In genomic region chr2:23430263-23430662, GRCh38 we compare ENCODE assay signal across 14 cellular contexts. TPM values are rescaled to one million over a fixed set of nuclear protein-coding genes. Genes with fewer than 3 reads are reported as not detected.
DNase-seq lines count a peak whose midpoint lies in the region; ATAC-seq and TF ChIP-seq lines count a peak whose summit lies in the region.
"Had no signal": no experiment of that assay in that cellular context is flagged by ENCODE, and none has a peak within 500 bp of the region (broad histone marks: within the 10 kb centered on the region; RNA-seq: fewer than 3 reads in every experiment).

No MANE protein-coding gene starts in this region.

- H4K8ac ChIP-seq in mesenchymal stem cell (ENCODE audit: low read length) = peak overlapping the region; percentile 62

- no peak overlapping the region for H3K23ac ChIP-seq in mesenchymal stem cell (ENCODE audit: low read length in 2 of 2)

- TF ChIP-seq CTCF in chondrocyte (IDR thresholded peaks at IDR 0.05) = no peak

- H3K4me1 Mint-ChIP-seq in chondrocyte (ENCODE audit: low read depth) = peaks cover 41% of the 10 kb centered on the region
- peaks cover 0 to 5% (median 4%) of the 10 kb centered on the region in 7 donors for H3K4me1 Mint-ChIP-seq in naive thymus-derived CD4-positive, alpha-beta T cell

- H3K79me1 ChIP-seq in mesenchymal stem cell (replicated peaks; ENCODE audit: low read length, poor library complexity, severe bottlenecking) = peaks cover 22% of the 10 kb centered on the region

- H2BK12ac ChIP-seq in mesenchymal stem cell (ENCODE audit: low read length in 2 of 2) = peak overlapping the region in 1 of 2 experiments; percentile 80

- H3K18ac ChIP-seq in mesenchymal stem cell (ENCODE audit: low read depth in 1 of 2, low read length in 2 of 2) = peak overlapping the region in 1 of 2 experiments; percentile 76

- H2BK5ac ChIP-seq in mesenchymal stem cell (ENCODE audit: low read depth, low read length, poor library complexity, severe bottlenecking) = no peak overlapping the region

- no peak overlapping the region for H2AK5ac ChIP-seq in mesenchymal stem cell (ENCODE audit: low read length, severe bottlenecking)

- no peaks in the 10 kb centered on the region for H3K9me3 Mint-ChIP-seq in chondrocyte (ENCODE audit: low read depth)
- no peaks in the 10 kb centered on the region for H3K9me3 Mint-ChIP-seq in naive thymus-derived CD4-positive, alpha-beta T cell
- H3K9me3 Mint-ChIP-seq: activated CD4-positive, alpha-beta T cell treated with anti-CD3 and anti-CD28 coated beads, Interleukin-2, amount 10 ng/mL, durations not matched to agents 24 days and 14 days; T-helper 1 cell treated with Interleukin-12 subunit alpha and Interleukin-12 subunit beta and Interleukin-4 antibody, amounts not matched to agents 30 μg/mL and 1 μg/mL, for 36 hours had no signal

- no peak overlapping the region for H2BK120ac ChIP-seq in mesenchymal stem cell (ENCODE audit: low read depth, low read length)

- H3K4ac ChIP-seq in mesenchymal stem cell (ENCODE audit: low read depth in 1 of 2, low read length in 2 of 2) = peak overlapping the region in 1 of 2 experiments; percentile 76

- H4K91ac ChIP-seq in mesenchymal stem cell (ENCODE audit: low read length) = no peak overlapping the region

- no peaks in the 10 kb centered on the region for H3K27me3 ChIP-seq in mesenchymal stem cell (ENCODE audit: control insufficient read depth in 1 of 2, insufficient read depth in 1 of 2, low read length in 2 of 2)
- no peaks in the 10 kb centered on the region for H3K27me3 ChIP-seq in naive thymus-derived CD4-positive, alpha-beta T cell (ENCODE audit: control insufficient read depth in 2 of 2, insufficient read depth in 2 of 2, low read length in 2 of 2)
- H3K27me3 ChIP-seq: right lobe of liver had no signal

- CTCF ChIA-PET in naive thymus-derived CD4-positive, alpha-beta T cell (lab: Charles Lee) = no interaction called here

- H3K14ac ChIP-seq in mesenchymal stem cell (ENCODE audit: low read length in 2 of 2) = peak overlapping the region in 1 of 2 experiments; percentile 53

- no peaks in the 10 kb centered on the region for H3K27me3 Mint-ChIP-seq in chondrocyte (ENCODE audit: low read depth)
- peaks cover 0 to 11% (median 8%) of the 10 kb centered on the region in 5 donors for H3K27me3 Mint-ChIP-seq in naive thymus-derived CD4-positive, alpha-beta T cell

- no peak overlapping the region for H3K4me2 ChIP-seq in mesenchymal stem cell (ENCODE audit: low read length, poor library complexity, severe bottlenecking)

- H3K36me3 ChIP-seq in mesenchymal stem cell (ENCODE audit: control insufficient read depth in 1 of 2, insufficient read depth in 2 of 2, low read depth in 1 of 2, low read length in 2 of 2) = peaks cover 0 to 12% of the 10 kb centered on the region in 2 experiments
- no peaks in the 10 kb centered on the region for H3K36me3 ChIP-seq in naive thymus-derived CD4-positive, alpha-beta T cell (ENCODE audit: control insufficient read depth in 2 of 3, insufficient read depth in 3 of 3, low read length in 3 of 3)
- H3K36me3 ChIP-seq: right lobe of liver, thoracic aorta had no signal

- no peak overlapping the region for H3K4me3 Mint-ChIP-seq in chondrocyte (ENCODE audit: unreplicated experiment)
- no peak overlapping the region for H3K4me3 Mint-ChIP-seq in naive thymus-derived CD4-positive, alpha-beta T cell
- H3K4me3 Mint-ChIP-seq: activated CD4-positive, alpha-beta T cell treated with anti-CD3 and anti-CD28 coated beads, Interleukin-2, amount 10 ng/mL, durations not matched to agents 24 days and 14 days; naive B cell; T-helper 1 cell treated with Interleukin-12 subunit alpha and Interleukin-12 subunit beta and Interleukin-4 antibody, amounts not matched to agents 30 μg/mL and 1 μg/mL, for 36 hours had no signal

- peaks cover 26% of the 10 kb centered on the region for H3K4me1 ChIP-seq in mesenchymal stem cell (ENCODE audit: control insufficient read depth, insufficient read depth, low read depth, low read length)
- no peaks in the 10 kb centered on the region for H3K4me1 ChIP-seq in naive thymus-derived CD4-positive, alpha-beta T cell (ENCODE audit: control insufficient read depth in 2 of 2, insufficient read depth in 2 of 2, low read length in 2 of 2)

- no peaks in the 10 kb centered on the region for H3K9me3 ChIP-seq in mesenchymal stem cell (ENCODE audit: control insufficient read depth, low read length)
- H3K9me3 ChIP-seq in naive thymus-derived CD4-positive, alpha-beta T cell (ENCODE audit: control insufficient read depth in 2 of 3, low read length in 3 of 3) = no peaks in the 10 kb centered on the region
- H3K9me3 ChIP-seq: right lobe of liver, thoracic aorta had no signal

- ATAC-seq in naive thymus-derived CD4-positive, alpha-beta T cell = no peak
- no peak for ATAC-seq in HG03342 (IDR thresholded peaks at IDR 0.05; ENCODE audit: unreplicated experiment)
- ATAC-seq in HG03521 (IDR thresholded peaks at IDR 0.05; ENCODE audit: unreplicated experiment) = no peak
- ATAC-seq: right lobe of liver had no signal

- H3K27ac ChIP-seq in mesenchymal stem cell (ENCODE audit: low read length, poor library complexity, severe bottlenecking) = peak overlapping the region; percentile 12
- H3K27ac ChIP-seq in naive thymus-derived CD4-positive, alpha-beta T cell (ENCODE audit: low read depth, low read length) = no peak overlapping the region
- H3K27ac ChIP-seq: right lobe of liver, thoracic aorta had no signal

- WGBS in mesenchymal stem cell = 17% methylated on average over 2 of the region's 2 CpGs

- no peak overlapping the region for H2AFZ ChIP-seq in mesenchymal stem cell (ENCODE audit: low read depth, low read length)

- H2BK15ac ChIP-seq in mesenchymal stem cell (ENCODE audit: low read depth, poor library complexity, severe bottlenecking) = no peak overlapping the region

- H3K36me3 Mint-ChIP-seq in chondrocyte (ENCODE audit: low read depth) = peaks cover 1% of the 10 kb centered on the region
- H3K36me3 Mint-ChIP-seq in naive thymus-derived CD4-positive, alpha-beta T cell = no peaks in the 10 kb centered on the region
- H3K36me3 Mint-ChIP-seq: naive B cell had no signal

- POLR2A ChIA-PET in naive thymus-derived CD4-positive, alpha-beta T cell (lab: Charles Lee) = no interaction called here

- H3K9ac ChIP-seq in mesenchymal stem cell (ENCODE audit: low read length) = no peak overlapping the region

- peak overlapping the region; percentile 71 for H3K27ac Mint-ChIP-seq in chondrocyte (ENCODE audit: unreplicated experiment)
- no peak overlapping the region for H3K27ac Mint-ChIP-seq in naive thymus-derived CD4-positive, alpha-beta T cell
- H3K27ac Mint-ChIP-seq: activated CD4-positive, alpha-beta T cell treated with anti-CD3 and anti-CD28 coated beads, Interleukin-2, amount 10 ng/mL, durations not matched to agents 24 days and 14 days; naive B cell; T-helper 1 cell treated with Interleukin-12 subunit alpha and Interleukin-12 subunit beta and Interleukin-4 antibody, amounts not matched to agents 30 μg/mL and 1 μg/mL, for 36 hours had no signal

- intact Hi-C loops in naive thymus-derived CD4-positive, alpha-beta T cell (cut with micrococcal nuclease) = no loop called here

- DNase-seq in activated CD8-positive, alpha-beta memory T cell treated with anti-CD3 and anti-CD28 coated beads, Interleukin-2, amount 50 U/mL, for 48 hours = peak; percentile 18
- DNase-seq in activated CD8-positive, alpha-beta memory T cell treated with anti-CD3 and anti-CD28 coated beads, Interleukin-2, amount 50 U/mL, for 4 hours = no peak
- DNase-seq in chondrocyte (ENCODE audit: low spot score) = no peak
- peak; percentile 95 for DNase-seq in mesenchymal stem cell
- no peak for DNase-seq in naive thymus-derived CD4-positive, alpha-beta T cell
- no peak for DNase-seq in NCI-H510A (lab: John Stamatoyannopoulos, UW)
- DNase-seq: activated CD4-positive, alpha-beta T cell treated with anti-CD3 and anti-CD28 coated beads, Interleukin-2, amount 10 ng/mL, durations not matched to agents 24 days and 14 days; naive B cell; NCI-H2227 treated with DMSO at 0.1 percent for 48 hours; right lobe of liver had no signal

- no peak overlapping the region for H3K4me3 ChIP-seq in mesenchymal stem cell (ENCODE audit: insufficient read depth in 1 of 2, low read depth in 1 of 2, low read length in 2 of 2)
- no peak overlapping the region for H3K4me3 ChIP-seq in naive thymus-derived CD4-positive, alpha-beta T cell (ENCODE audit: low read length)
- H3K4me3 ChIP-seq: right lobe of liver, thoracic aorta had no signal

RNA-seq across cellular contexts. Expression of gene KLHL29, which starts 45.3 kb away (rescaled TPM):
- 8.0 to 9.0 TPM (median 8.0 TPM) in 3 replicates for total RNA-seq in chondrocyte
- 11.5 TPM for polyA plus RNA-seq in mesenchymal stem cell (2013, experiment 1 of 2)
- polyA plus RNA-seq in mesenchymal stem cell (2013, experiment 2 of 2) = 11.2 TPM
- total RNA-seq in naive thymus-derived CD4-positive, alpha-beta T cell = 1 to 10 TPM; 5.4 to 6.5 (median 6.2) TPM
- polyA plus RNA-seq in naive thymus-derived CD4-positive, alpha-beta T cell = under 1 TPM; 0.59 to 0.71 TPM

Comparison
In these comparisons a context has a peak if more than half of its experiments do, and no peak if none do; other contexts are left out.
1. DNase-seq: peak in activated CD8-positive, alpha-beta memory T cell treated with anti-CD3 and anti-CD28 coated beads, Interleukin-2, amount 50 U/mL, for 48 hours (single experiment) and mesenchymal stem cell (single experiment); none in activated CD8-positive, alpha-beta memory T cell treated with anti-CD3 and anti-CD28 coated beads, Interleukin-2, amount 50 U/mL, for 4 hours (single experiment), chondrocyte (single experiment), naive thymus-derived CD4-positive, alpha-beta T cell (0 of 9) and NCI-H510A (single experiment).